ENCODE assay signal across 12 cellular contexts in genomic region chr2:113174369-113174735, GRCh38. TPM values are rescaled to one million over a fixed set of nuclear protein-coding genes. Genes with fewer than 3 reads are reported as not detected.
A peak's percentile ranks its signal among the peaks of the same experiment; 100 is the strongest.
DNase-seq lines count a peak whose midpoint lies in the region; ATAC-seq and TF ChIP-seq lines count a peak whose summit lies in the region.
"Had no signal": no experiment of that assay in that cellular context is flagged by ENCODE, and none has a peak within 500 bp of the region (broad histone marks: within the 10 kb centered on the region; RNA-seq: fewer than 3 reads in every experiment).

No MANE protein-coding gene starts in this region.

- TF ChIP-seq CTCF in CD14-positive monocyte (IDR thresholded peaks at IDR 0.05) (no peak), testis (IDR thresholded peaks at IDR 0.05) (no peak)

- peaks cover 26 to 30% of the 10 kb centered on the region in 2 donors for H3K36me3 Mint-ChIP-seq in CD14-positive monocyte
- peaks cover 80% of the 10 kb centered on the region for H3K36me3 Mint-ChIP-seq in activated naive CD8-positive, alpha-beta T cell treated with anti-CD3 and anti-CD28 coated beads for 36 hours
- H3K36me3 Mint-ChIP-seq in naive thymus-derived CD8-positive, alpha-beta T cell: peaks cover 0 to 30% (median 6%) of the 10 kb centered on the region in 3 donors

- H3K27ac ChIP-seq in testis: no peak overlapping the region
- H3K27ac ChIP-seq: C4-2B had no signal

- H3K27ac Mint-ChIP-seq in CD14-positive monocyte: peak overlapping the region; percentile 93 to 98 (median 97)
- peak overlapping the region; percentile 95 for H3K27ac Mint-ChIP-seq in activated naive CD8-positive, alpha-beta T cell treated with anti-CD3 and anti-CD28 coated beads for 36 hours
- peak overlapping the region; percentile 84 to 97 (median 94) for H3K27ac Mint-ChIP-seq in naive thymus-derived CD8-positive, alpha-beta T cell

- POLR2A ChIA-PET in naive thymus-derived CD8-positive, alpha-beta T cell (lab: Charles Lee): interaction anchor here (0.6 to 19.8 kb wide), 14 partner anchors 8 to 216 kb away, joined by 3 to 318 read pairs (median 6); no protein-coding TSS in a partner anchor

- ATAC-seq in HG02970 (IDR thresholded peaks at IDR 0.05; ENCODE audit: low FRiP score, unreplicated experiment) (peak; percentile 5), HG03025 (IDR thresholded peaks at IDR 0.05; ENCODE audit: low FRiP score, unreplicated experiment) (no peak)
- peak in 1 of 2 donors; percentile 0 for ATAC-seq in naive thymus-derived CD8-positive, alpha-beta T cell

- no peaks in the 10 kb centered on the region for H3K36me3 ChIP-seq in testis (ENCODE audit: low read depth, missing control alignments)

- intact Hi-C loops in CD14-positive monocyte (cut with micrococcal nuclease) (no loop called here), testis (cut with DNase I; ENCODE audit: low total_unique reads) (no loop called here)

- TF ChIP-seq POLR2A in testis (IDR thresholded peaks at IDR 0.05): no peak

- H3K9me3 ChIP-seq in testis: no peaks in the 10 kb centered on the region

- no peak for DNase-seq in CD14-positive monocyte (ENCODE audit: low spot score)
- no peak for DNase-seq in activated naive CD8-positive, alpha-beta T cell treated with anti-CD3 and anti-CD28 coated beads for 36 hours
- no peak for DNase-seq in naive thymus-derived CD8-positive, alpha-beta T cell
- no peak for DNase-seq in GDM1 (lab: John Stamatoyannopoulos, UW)
- DNase-seq in NCI-H1092 treated with DMSO at 0.1 percent for 48 hours (lab: John Stamatoyannopoulos, UW): no peak
- DNase-seq in testis: no peak
- DNase-seq: NCI-H524 treated with DMSO at 0.1 percent for 48 hours, T1000 had no signal

- WGBS in testis, 2 donors: 87 to 100% methylated on average over 2 to 3 of the region's 3 CpGs

- peaks cover 71% of the 10 kb centered on the region for H3K4me1 Mint-ChIP-seq in CD14-positive monocyte
- peaks cover 66% of the 10 kb centered on the region for H3K4me1 Mint-ChIP-seq in activated naive CD8-positive, alpha-beta T cell treated with anti-CD3 and anti-CD28 coated beads for 36 hours
- H3K4me1 Mint-ChIP-seq in naive thymus-derived CD8-positive, alpha-beta T cell: peaks cover 50 to 84% (median 79%) of the 10 kb centered on the region in 4 donors

- peaks cover 0 to 1% (median 0%) of the 10 kb centered on the region in 7 donors for H3K9me3 Mint-ChIP-seq in CD14-positive monocyte
- peaks cover 8% of the 10 kb centered on the region for H3K9me3 Mint-ChIP-seq in activated naive CD8-positive, alpha-beta T cell treated with anti-CD3 and anti-CD28 coated beads for 36 hours
- H3K9me3 Mint-ChIP-seq in naive thymus-derived CD8-positive, alpha-beta T cell: peaks cover 0 to 2% (median 0%) of the 10 kb centered on the region in 9 donors

- no peak overlapping the region for H3K4me3 ChIP-seq in testis

- no peaks in the 10 kb centered on the region for H3K27me3 Mint-ChIP-seq in CD14-positive monocyte (ENCODE audit: low read depth in 3 of 3)
- no peaks in the 10 kb centered on the region for H3K27me3 Mint-ChIP-seq in activated naive CD8-positive, alpha-beta T cell treated with anti-CD3 and anti-CD28 coated beads for 36 hours
- H3K27me3 Mint-ChIP-seq in naive thymus-derived CD8-positive, alpha-beta T cell: peaks cover 0 to 2% (median 0%) of the 10 kb centered on the region in 5 donors

- H3K4me1 ChIP-seq in testis: no peaks in the 10 kb centered on the region

- peak overlapping the region; percentile 89 to 94 for H3K4me3 Mint-ChIP-seq in CD14-positive monocyte
- peak overlapping the region; percentile 93 for H3K4me3 Mint-ChIP-seq in activated naive CD8-positive, alpha-beta T cell treated with anti-CD3 and anti-CD28 coated beads for 36 hours
- peak overlapping the region; percentile 81 to 96 (median 94) for H3K4me3 Mint-ChIP-seq in naive thymus-derived CD8-positive, alpha-beta T cell

- H3K27me3 ChIP-seq in testis: no peaks in the 10 kb centered on the region

RNA-seq across cellular contexts. Expression of gene PSD4, which starts 0.6 kb away (rescaled TPM):
- polyA plus RNA-seq in CD14-positive monocyte: 10 to 100 TPM; 11.0 to 18.2 TPM
- total RNA-seq in activated naive CD8-positive, alpha-beta T cell treated with anti-CD3 and anti-CD28 coated beads for 36 hours: 100 to 1,000 TPM; 194 to 198 TPM
- 100 to 1,000 TPM; 118 to 124 TPM for total RNA-seq in naive thymus-derived CD8-positive, alpha-beta T cell
- 10 to 100 TPM; 22.8 to 44.1 (median 29.9) TPM for polyA plus RNA-seq in naive thymus-derived CD8-positive, alpha-beta T cell
- 10 to 100 TPM; 18.7 to 35.9 TPM for total RNA-seq in testis
- 22.8 TPM for polyA plus RNA-seq in testis (ENCODE audit: insufficient read depth, low read depth, low replicate concordance)

RNA-seq across cellular contexts. Expression of gene IL1RN, which starts 47.0 kb away (rescaled TPM):
- polyA plus RNA-seq in CD14-positive monocyte: 100 to 1,000 TPM in 1 of 2 donors, 10 to 100 TPM in 1; 92.0 to 109 TPM
- under 1 TPM; 0.19 to 0.30 TPM for total RNA-seq in activated naive CD8-positive, alpha-beta T cell treated with anti-CD3 and anti-CD28 coated beads for 36 hours
- total RNA-seq in naive thymus-derived CD8-positive, alpha-beta T cell: 1 to 10 TPM in 1 of 2 experiments, not detected in 1; 1.2 TPM
- polyA plus RNA-seq in naive thymus-derived CD8-positive, alpha-beta T cell: not detected
- 1 to 10 TPM; 3.2 to 5.6 TPM for total RNA-seq in testis
- 18.4 TPM for polyA plus RNA-seq in testis (ENCODE audit: insufficient read depth, low read depth, low replicate concordance)
- total RNA-seq: myocyte had no signal
